ENCODE assay signal across 10 cellular contexts in genomic region chr7:44977304-44977858, GRCh38. TPM values are rescaled to one million over a fixed set of nuclear protein-coding genes. Genes with fewer than 3 reads are reported as not detected.
DNase-seq lines count a peak whose midpoint lies in the region; ATAC-seq, FAIRE-seq and TF ChIP-seq lines count a peak whose summit lies in the region.
"Had no signal": no experiment of that assay in that cellular context is flagged by ENCODE, and none has a peak within 500 bp of the region (broad histone marks: within the 10 kb centered on the region; RNA-seq: fewer than 3 reads in every experiment).

No MANE protein-coding gene starts in this region.

- DNase-seq in H54 (ENCODE audit: insufficient read length, low spot score) = peak; percentile 95
- peak; percentile 89 for DNase-seq in activated CD4-positive, alpha-beta T cell treated with anti-CD3 and anti-CD28 coated beads for 48 hours
- DNase-seq in effector memory CD8-positive, alpha-beta T cell = peak; percentile 61 to 65 (median 64)
- no peak for DNase-seq in MCF 10A (ENCODE audit: unreplicated experiment)
- no peak for DNase-seq in COLO829 (ENCODE audit: low spot score)
- DNase-seq in NCI-H524 (lab: John Stamatoyannopoulos, UW) = no peak

- H3K36me3 Mint-ChIP-seq in effector memory CD8-positive, alpha-beta T cell (ENCODE audit: insufficient read depth) = peaks cover 91% of the 10 kb centered on the region
- H3K36me3 Mint-ChIP-seq in stimulated activated memory B cell treated with anti-CD40 and anti-IgM and Interleukin-4, amounts not matched to agents 10 μg/mL and 1 μg/mL and 100 μg/mL, for 72 hours = peaks cover 48% of the 10 kb centered on the region
- H3K36me3 Mint-ChIP-seq in MCF 10A (ENCODE audit: insufficient read depth, unreplicated experiment) = peaks cover 27% of the 10 kb centered on the region

- CTCF ChIA-PET in MCF 10A (lab: Yijun Ruan, JAX) = no interaction called here

- no peak for TF ChIP-seq CTCF in MCF 10A (IDR thresholded peaks at IDR 0.05; ENCODE audit: unreplicated experiment)

- POLR2A ChIA-PET in MCF 10A (lab: Yijun Ruan, JAX) = interaction anchor here (0.6 to 1.0 kb wide), 2 partner anchors 114 to 162 kb away, joined by 3 read pairs; no protein-coding TSS in a partner anchor

- H3K4me3 Mint-ChIP-seq in effector memory CD8-positive, alpha-beta T cell = peak overlapping the region; percentile 99
- H3K4me3 Mint-ChIP-seq in stimulated activated memory B cell treated with anti-CD40 and anti-IgM and Interleukin-4, amounts not matched to agents 10 μg/mL and 1 μg/mL and 100 μg/mL, for 72 hours = peak overlapping the region; percentile 91
- H3K4me3 Mint-ChIP-seq in MCF 10A (ENCODE audit: unreplicated experiment) = no peak overlapping the region

- no peaks in the 10 kb centered on the region for H3K27me3 Mint-ChIP-seq in effector memory CD8-positive, alpha-beta T cell
- H3K27me3 Mint-ChIP-seq in stimulated activated memory B cell treated with anti-CD40 and anti-IgM and Interleukin-4, amounts not matched to agents 10 μg/mL and 1 μg/mL and 100 μg/mL, for 72 hours = no peaks in the 10 kb centered on the region
- H3K27me3 Mint-ChIP-seq in MCF 10A (ENCODE audit: insufficient read depth, unreplicated experiment) = no peaks in the 10 kb centered on the region

- no peak for TF ChIP-seq POLR2A in H54 (IDR thresholded peaks at IDR 0.05; ENCODE audit: low read depth, low read length)

- intact Hi-C loops in MCF 10A (cut with micrococcal nuclease) = no loop called here

- BruUV-seq in MCF 10A (replicated peaks; lab: Mats Ljungman, UMichigan) = no TSS peak

- FAIRE-seq in H54 (lab: Jason Lieb, UNC) = no peak
- FAIRE-seq: H1, TTC549 had no signal

- H3K4me1 Mint-ChIP-seq in effector memory CD8-positive, alpha-beta T cell (ENCODE audit: low read depth in 2 of 2) = peaks cover 40 to 69% of the 10 kb centered on the region in 2 donors
- peaks cover 84% of the 10 kb centered on the region for H3K4me1 Mint-ChIP-seq in stimulated activated memory B cell treated with anti-CD40 and anti-IgM and Interleukin-4, amounts not matched to agents 10 μg/mL and 1 μg/mL and 100 μg/mL, for 72 hours
- peaks cover 28% of the 10 kb centered on the region for H3K4me1 Mint-ChIP-seq in MCF 10A (ENCODE audit: insufficient read depth, unreplicated experiment)

- H3K9me3 Mint-ChIP-seq in effector memory CD8-positive, alpha-beta T cell = no peaks in the 10 kb centered on the region
- no peaks in the 10 kb centered on the region for H3K9me3 Mint-ChIP-seq in stimulated activated memory B cell treated with anti-CD40 and anti-IgM and Interleukin-4, amounts not matched to agents 10 μg/mL and 1 μg/mL and 100 μg/mL, for 72 hours
- H3K9me3 Mint-ChIP-seq in MCF 10A (ENCODE audit: unreplicated experiment) = no peaks in the 10 kb centered on the region

- H3K27ac Mint-ChIP-seq in effector memory CD8-positive, alpha-beta T cell = peak overlapping the region; percentile 98
- peak overlapping the region; percentile 97 for H3K27ac Mint-ChIP-seq in stimulated activated memory B cell treated with anti-CD40 and anti-IgM and Interleukin-4, amounts not matched to agents 10 μg/mL and 1 μg/mL and 100 μg/mL, for 72 hours
- H3K27ac Mint-ChIP-seq in MCF 10A (ENCODE audit: low read depth, unreplicated experiment) = no peak overlapping the region

- peak; percentile 46 for ATAC-seq in effector memory CD8-positive, alpha-beta T cell (replicated peaks)
- peak; percentile 53 for ATAC-seq in stimulated activated memory B cell treated with anti-CD40 and anti-IgM and Interleukin-4, amounts not matched to agents 10 μg/mL and 1 μg/mL and 100 μg/mL, for 72 hours
- no peak for ATAC-seq in HG03342 (IDR thresholded peaks at IDR 0.05; ENCODE audit: unreplicated experiment)

RNA-seq across cellular contexts. Expression of gene MYO1G, which starts 1.4 kb away (rescaled TPM):
- 0.14 and 0.15 TPM in 2 replicates for total RNA-seq in MCF 10A (2022)

RNA-seq across cellular contexts. Expression of gene CCM2, which starts 22.6 kb away (rescaled TPM):
- 35.1 and 36.2 TPM in 2 replicates for total RNA-seq in MCF 10A (2022)

Comparison
In these comparisons a context has a peak if more than half of its experiments do, and no peak if none do; other contexts are left out.
1. DNase-seq: peak in H54 (single experiment), activated CD4-positive, alpha-beta T cell treated with anti-CD3 and anti-CD28 coated beads for 48 hours (single experiment) and effector memory CD8-positive, alpha-beta T cell (3 of 3); none in MCF 10A (single experiment), COLO829 (single experiment) and NCI-H524 (0 of 2).